8 cellular contexts compared by ENCODE assay signal in the genomic region with DNA sequence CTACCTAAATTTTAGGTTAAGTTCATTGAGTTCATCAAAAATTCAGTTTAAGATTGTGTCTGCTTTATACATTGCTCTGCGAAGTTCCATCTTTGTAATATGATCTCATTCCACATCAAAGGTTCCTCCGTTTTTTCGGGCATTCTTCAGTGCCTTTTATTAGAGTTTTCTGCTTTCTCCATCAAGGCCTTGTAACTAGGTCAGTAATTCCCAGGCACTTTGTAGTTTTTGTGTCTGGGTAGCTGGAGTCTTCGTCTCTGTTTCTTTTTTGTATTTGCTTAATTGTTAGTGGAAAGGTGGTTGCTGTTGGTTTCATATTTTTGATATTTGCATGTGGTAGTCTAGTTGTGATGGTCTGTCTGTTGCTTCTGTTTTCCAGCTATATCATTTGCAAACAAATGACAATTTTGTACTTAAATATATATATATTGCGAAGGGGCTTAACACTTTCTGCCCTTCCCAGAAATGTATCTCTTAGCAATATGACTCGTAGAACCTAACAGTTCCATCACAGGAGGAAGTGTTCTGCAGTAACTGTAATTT.
DNase-seq lines count a peak whose midpoint lies in the region; ATAC-seq and TF ChIP-seq lines count a peak whose summit lies in the region.

No MANE protein-coding gene starts in this region.

- DNase-seq in activated T-cell treated with anti-CD3 and anti-CD28 coated beads, Interleukin-2, amount 50 U/mL, for 24 hours: no peak
- DNase-seq in activated T-cell treated with anti-CD3 and anti-CD28 coated beads for 4 hours (no peak), astrocyte of the spinal cord (ENCODE audit: low read depth, low spot score) (peak; percentile 22), DMS153 treated with DMSO at 0.1 percent for 48 hours (lab: John Stamatoyannopoulos, UW; ENCODE audit: unreplicated experiment) (no peak), DMS114 treated with DMSO at 0.1 percent for 48 hours (lab: John Stamatoyannopoulos, UW; ENCODE audit: unreplicated experiment) (no peak), thyroid gland (no peak)

- in situ Hi-C loops in astrocyte of the spinal cord (cut with HindIII; ENCODE audit: low sequenced_read_pairs): no loop called here

- no peaks in the 10 kb centered on the region for H3K27me3 ChIP-seq in stomach smooth muscle (ENCODE audit: control insufficient read depth in 1 of 2, insufficient read depth in 2 of 2, low read length in 2 of 2)
- H3K27me3 ChIP-seq in thyroid gland: no peaks in the 10 kb centered on the region

- WGBS in thyroid gland, 2 donors: 68 to 70% methylated on average over 6 of the region's 6 CpGs

- peak overlapping the region; percentile 96 for H3K27ac Mint-ChIP-seq in activated T-cell treated with anti-CD3 and anti-CD28 coated beads, Interleukin-2, amount 50 U/mL, for 24 hours

- peaks cover 89% of the 10 kb centered on the region for H3K4me1 Mint-ChIP-seq in activated T-cell treated with anti-CD3 and anti-CD28 coated beads, Interleukin-2, amount 50 U/mL, for 24 hours (ENCODE audit: low read depth)

- H3K4me1 ChIP-seq in stomach smooth muscle (ENCODE audit: control insufficient read depth, insufficient read depth, low read length) (peaks cover 20% of the 10 kb centered on the region), thyroid gland (peaks cover 0 to 10% of the 10 kb centered on the region in 2 donors)

- peak overlapping the region; percentile 70 for H3K4me3 Mint-ChIP-seq in activated T-cell treated with anti-CD3 and anti-CD28 coated beads, Interleukin-2, amount 50 U/mL, for 24 hours

- H3K36me3 ChIP-seq in stomach smooth muscle (ENCODE audit: control insufficient read depth in 2 of 2, insufficient read depth in 2 of 2, low read length in 2 of 2) (peaks cover 0 to 2% of the 10 kb centered on the region in 2 donors), thyroid gland (no peaks in the 10 kb centered on the region)

- ATAC-seq in HG03175 (IDR thresholded peaks at IDR 0.05; ENCODE audit: unreplicated experiment): peak; percentile 31

- TF ChIP-seq POLR2A in thyroid gland (IDR thresholded peaks at IDR 0.05): no peak

- no peaks in the 10 kb centered on the region for H3K9me3 ChIP-seq in stomach smooth muscle (ENCODE audit: control insufficient read depth in 2 of 2, low read length in 2 of 2)
- no peaks in the 10 kb centered on the region for H3K9me3 ChIP-seq in thyroid gland

- intact Hi-C loops in thyroid gland (cut with DNase I): no loop called here

- H3K9me3 Mint-ChIP-seq in activated T-cell treated with anti-CD3 and anti-CD28 coated beads, Interleukin-2, amount 50 U/mL, for 24 hours: no peaks in the 10 kb centered on the region

- TF ChIP-seq CTCF in astrocyte of the spinal cord (IDR thresholded peaks at IDR 0.05; ENCODE audit: low read depth, low read length) (no peak), thyroid gland (IDR thresholded peaks at IDR 0.05) (no peak)

- H3K27me3 Mint-ChIP-seq in activated T-cell treated with anti-CD3 and anti-CD28 coated beads, Interleukin-2, amount 50 U/mL, for 24 hours: no peaks in the 10 kb centered on the region

- no peak overlapping the region for H3K9ac ChIP-seq in stomach smooth muscle (ENCODE audit: low read length in 2 of 2)

- H3K4me3 ChIP-seq in astrocyte of the spinal cord (ENCODE audit: low read depth, low read length): no peak overlapping the region
- no peak overlapping the region for H3K4me3 ChIP-seq in stomach smooth muscle (ENCODE audit: low read length in 2 of 2)
- no peak overlapping the region for H3K4me3 ChIP-seq in thyroid gland (replicated peaks in 1 of 3)

- H3K36me3 Mint-ChIP-seq in activated T-cell treated with anti-CD3 and anti-CD28 coated beads, Interleukin-2, amount 50 U/mL, for 24 hours (ENCODE audit: low read depth): peaks cover 56% of the 10 kb centered on the region

- H3K27ac ChIP-seq in stomach smooth muscle (ENCODE audit: low read length) (peak overlapping the region; percentile 0), thyroid gland (peak overlapping the region in 1 of 3 donors; percentile 8)
